13 cellular contexts compared by ENCODE assay signal in the genomic region with DNA sequence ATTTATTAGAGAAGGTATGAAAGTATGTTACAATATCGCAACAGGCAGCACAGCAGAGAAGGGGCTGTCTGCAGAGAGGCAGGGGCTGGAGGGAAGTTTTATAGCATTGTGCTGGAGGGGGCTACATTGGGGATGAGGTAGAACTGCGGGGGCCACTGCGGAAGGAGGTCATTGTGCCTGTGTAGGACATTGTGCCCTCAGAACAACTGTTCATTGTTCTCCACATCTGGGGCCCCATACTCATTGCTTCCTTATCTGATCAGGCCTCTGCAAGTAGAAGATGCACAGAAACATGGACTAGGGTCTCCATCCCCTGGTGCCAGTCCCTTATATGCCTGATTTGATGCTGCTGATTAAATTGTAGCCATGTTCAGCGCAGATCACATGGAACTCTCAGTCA.
"Had no signal": no experiment of that assay in that cellular context is flagged by ENCODE, and none has a peak within 500 bp of the region (broad histone marks: within the 10 kb centered on the region; RNA-seq: fewer than 3 reads in every experiment).

No MANE protein-coding gene starts in this region.

- DNase-seq: activated CD4-positive, alpha-beta T cell treated with anti-CD3 and anti-CD28 coated beads, Interleukin-2, amount 10 ng/mL, durations not matched to agents 24 days and 14 days; activated CD4-positive, CD25-positive, alpha-beta regulatory T cell; activated CD8-positive, alpha-beta memory T cell treated with anti-CD3 and anti-CD28 coated beads, Interleukin-2, amount 50 U/mL, for 48 hours; activated CD8-positive, alpha-beta T cell treated with anti-CD3 and anti-CD28 coated beads, Interleukin-2, amount 10 ng/mL, durations not matched to agents 7 days and 5 days; activated naive CD8-positive, alpha-beta T cell treated with anti-CD3 and anti-CD28 coated beads, Interleukin-2, amount 10 ng/mL, durations not matched to agents 7 days and 5 days; activated T-cell treated with anti-CD3 and anti-CD28 coated beads, Interleukin-2, amount 50 U/mL, for 72 hours; hippocampal formation; SHP77 treated with DMSO at 0.1 percent for 48 hours had no signal

- H3K27me3 ChIP-seq: esophagus muscularis mucosa, tibial nerve had no signal

- FAIRE-seq: keratinocyte had no signal

- ATAC-seq: activated CD8-positive, alpha-beta T cell treated with anti-CD3 and anti-CD28 coated beads, Interleukin-2, amount 10 ng/mL, durations not matched to agents 7 days and 5 days; activated T-cell treated with anti-CD3 and anti-CD28 coated beads, Interleukin-2, amount 50 U/mL, for 72 hours; SK-N-SH treated with all-trans-retinoic acid at 6 μM for 48 hours; stimulated activated effector memory CD8-positive, alpha-beta T cell treated with anti-CD3 and anti-CD28 coated beads, Interleukin-12 subunit alpha, Interleukin-12 subunit beta, amount 100 ng/mL, for 72 hours had no signal

- H3K4me3 ChIP-seq: esophagus muscularis mucosa, tibial nerve had no signal

- H3K4me1 ChIP-seq: esophagus muscularis mucosa, tibial nerve had no signal

- H3K27ac ChIP-seq: esophagus muscularis mucosa, tibial nerve had no signal

- H3K9me3 ChIP-seq: esophagus muscularis mucosa, tibial nerve had no signal

- H3K4me3 Mint-ChIP-seq: activated CD4-positive, alpha-beta T cell treated with anti-CD3 and anti-CD28 coated beads, Interleukin-2, amount 10 ng/mL, durations not matched to agents 24 days and 14 days; activated CD8-positive, alpha-beta T cell treated with anti-CD3 and anti-CD28 coated beads, Interleukin-2, amount 10 ng/mL, durations not matched to agents 7 days and 5 days; activated naive CD8-positive, alpha-beta T cell treated with anti-CD3 and anti-CD28 coated beads, Interleukin-2, amount 10 ng/mL, durations not matched to agents 7 days and 5 days; activated T-cell treated with anti-CD3 and anti-CD28 coated beads, Interleukin-2, amount 50 U/mL, for 72 hours; stimulated activated effector memory CD8-positive, alpha-beta T cell treated with anti-CD3 and anti-CD28 coated beads, Interleukin-12 subunit alpha, Interleukin-12 subunit beta, amount 100 ng/mL, for 72 hours had no signal

- H3K27me3 Mint-ChIP-seq: activated CD4-positive, alpha-beta T cell treated with anti-CD3 and anti-CD28 coated beads, Interleukin-2, amount 10 ng/mL, durations not matched to agents 24 days and 14 days; activated naive CD8-positive, alpha-beta T cell treated with anti-CD3 and anti-CD28 coated beads, Interleukin-2, amount 10 ng/mL, durations not matched to agents 7 days and 5 days had no signal

- H3K9me3 Mint-ChIP-seq: activated CD4-positive, alpha-beta T cell treated with anti-CD3 and anti-CD28 coated beads, Interleukin-2, amount 10 ng/mL, durations not matched to agents 24 days and 14 days; activated naive CD8-positive, alpha-beta T cell treated with anti-CD3 and anti-CD28 coated beads, Interleukin-2, amount 10 ng/mL, durations not matched to agents 7 days and 5 days; activated T-cell treated with anti-CD3 and anti-CD28 coated beads, Interleukin-2, amount 50 U/mL, for 72 hours; stimulated activated effector memory CD8-positive, alpha-beta T cell treated with anti-CD3 and anti-CD28 coated beads, Interleukin-12 subunit alpha, Interleukin-12 subunit beta, amount 100 ng/mL, for 72 hours had no signal

- H3K27ac Mint-ChIP-seq: activated CD4-positive, alpha-beta T cell treated with anti-CD3 and anti-CD28 coated beads, Interleukin-2, amount 10 ng/mL, durations not matched to agents 24 days and 14 days; activated CD8-positive, alpha-beta T cell treated with anti-CD3 and anti-CD28 coated beads, Interleukin-2, amount 10 ng/mL, durations not matched to agents 7 days and 5 days; activated naive CD8-positive, alpha-beta T cell treated with anti-CD3 and anti-CD28 coated beads, Interleukin-2, amount 10 ng/mL, durations not matched to agents 7 days and 5 days; stimulated activated effector memory CD8-positive, alpha-beta T cell treated with anti-CD3 and anti-CD28 coated beads, Interleukin-12 subunit alpha, Interleukin-12 subunit beta, amount 100 ng/mL, for 72 hours had no signal

- H3K4me1 Mint-ChIP-seq: activated CD4-positive, alpha-beta T cell treated with anti-CD3 and anti-CD28 coated beads, Interleukin-2, amount 10 ng/mL, durations not matched to agents 24 days and 14 days had no signal
